ENCODE assay signal across 9 cellular contexts in the genomic region with DNA sequence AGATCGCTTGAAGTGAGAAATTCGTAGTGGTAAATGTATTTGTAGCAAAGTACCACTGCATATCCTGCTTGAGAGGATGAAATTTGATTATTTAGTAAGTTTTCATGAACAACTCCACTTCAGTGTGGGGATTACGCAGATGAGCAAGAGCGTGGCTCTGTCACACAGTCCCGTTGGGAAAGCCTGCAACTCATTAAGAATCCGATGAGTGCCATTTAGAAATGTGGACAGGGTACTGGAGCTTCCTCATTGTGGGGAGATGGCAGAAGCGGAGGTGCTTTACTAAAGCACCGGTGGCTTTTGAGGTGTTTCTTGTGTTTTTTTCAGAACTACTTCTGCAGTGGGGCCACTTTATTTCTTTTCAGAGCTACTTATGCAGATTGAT. TPM values are rescaled to one million over a fixed set of nuclear protein-coding genes. Genes with fewer than 3 reads are reported as not detected.
DNase-seq lines count a peak whose midpoint lies in the region; ATAC-seq and TF ChIP-seq lines count a peak whose summit lies in the region.
"Had no signal": no experiment of that assay in that cellular context is flagged by ENCODE, and none has a peak within 500 bp of the region (broad histone marks: within the 10 kb centered on the region; RNA-seq: fewer than 3 reads in every experiment).

No MANE protein-coding gene starts in this region.

- H3K27ac Mint-ChIP-seq in activated T-helper 1 cell treated with anti-CD3 and anti-CD28 coated beads, Interleukin-12 subunit alpha, Interleukin-12 subunit beta, Interleukin-2, Interleukin-4 antibody, amounts not matched to agents 30 ng/mL and 10 ng/mL and 1 ng/mL, durations not matched to agents 14 hours and 24 hours and 36 hours = peak overlapping the region; percentile 69
- H3K27ac Mint-ChIP-seq: activated naive CD4-positive, alpha-beta T cell treated with anti-CD3 and anti-CD28 coated beads, Interleukin-2, amount 50 U/mL, for 24 hours had no signal

- H3K4me3 Mint-ChIP-seq in activated T-cell treated with anti-CD3 and anti-CD28 coated beads, Interleukin-2, amount 50 U/mL, for 4 hours = peak overlapping the region; percentile 85
- H3K4me3 Mint-ChIP-seq in activated T-helper 1 cell treated with anti-CD3 and anti-CD28 coated beads, Interleukin-12 subunit alpha, Interleukin-12 subunit beta, Interleukin-2, Interleukin-4 antibody, amounts not matched to agents 30 ng/mL and 10 ng/mL and 1 ng/mL, durations not matched to agents 14 hours and 24 hours and 36 hours = peak overlapping the region; percentile 82

- H3K27ac ChIP-seq in lower lobe of right lung = peak overlapping the region; percentile 80

- intact Hi-C loops in activated T-helper 1 cell treated with anti-CD3 and anti-CD28 coated beads, Interleukin-12 subunit alpha, Interleukin-12 subunit beta, Interleukin-2, Interleukin-4 antibody, amounts not matched to agents 30 ng/mL and 10 ng/mL and 1 ng/mL, durations not matched to agents 14 hours and 24 hours and 36 hours (cut with micrococcal nuclease) = loop anchor here (2.0 to 5.0 kb wide), 3 partner anchors 17 to 1237 kb away; a partner anchor contains a TSS
- intact Hi-C loops in lower lobe of right lung (cut with DNase I) = no loop called here

- H3K36me3 Mint-ChIP-seq in activated T-cell treated with anti-CD3 and anti-CD28 coated beads, Interleukin-2, amount 50 U/mL, for 4 hours (ENCODE audit: insufficient read depth) = no peaks in the 10 kb centered on the region
- H3K36me3 Mint-ChIP-seq in activated T-helper 1 cell treated with anti-CD3 and anti-CD28 coated beads, Interleukin-12 subunit alpha, Interleukin-12 subunit beta, Interleukin-2, Interleukin-4 antibody, amounts not matched to agents 30 ng/mL and 10 ng/mL and 1 ng/mL, durations not matched to agents 14 hours and 24 hours and 36 hours (ENCODE audit: low read depth) = no peaks in the 10 kb centered on the region
- H3K36me3 Mint-ChIP-seq: activated naive CD4-positive, alpha-beta T cell treated with anti-CD3 and anti-CD28 coated beads, Interleukin-2, amount 50 U/mL, for 24 hours had no signal

- H3K27me3 Mint-ChIP-seq in activated T-cell treated with anti-CD3 and anti-CD28 coated beads, Interleukin-2, amount 50 U/mL, for 4 hours (ENCODE audit: low read depth) = peaks cover 37% of the 10 kb centered on the region
- H3K27me3 Mint-ChIP-seq in activated T-helper 1 cell treated with anti-CD3 and anti-CD28 coated beads, Interleukin-12 subunit alpha, Interleukin-12 subunit beta, Interleukin-2, Interleukin-4 antibody, amounts not matched to agents 30 ng/mL and 10 ng/mL and 1 ng/mL, durations not matched to agents 14 hours and 24 hours and 36 hours (ENCODE audit: insufficient read depth) = peaks cover 18% of the 10 kb centered on the region

- no peak for TF ChIP-seq CTCF in lower lobe of right lung (IDR thresholded peaks at IDR 0.05)

- no peaks in the 10 kb centered on the region for H3K9me3 ChIP-seq in lower lobe of right lung

- peaks cover 77% of the 10 kb centered on the region for H3K4me1 ChIP-seq in lower lobe of right lung

- no peaks in the 10 kb centered on the region for H3K36me3 ChIP-seq in lower lobe of right lung

- H3K9me3 Mint-ChIP-seq in activated T-cell treated with anti-CD3 and anti-CD28 coated beads, Interleukin-2, amount 50 U/mL, for 4 hours = no peaks in the 10 kb centered on the region
- H3K9me3 Mint-ChIP-seq in activated T-helper 1 cell treated with anti-CD3 and anti-CD28 coated beads, Interleukin-12 subunit alpha, Interleukin-12 subunit beta, Interleukin-2, Interleukin-4 antibody, amounts not matched to agents 30 ng/mL and 10 ng/mL and 1 ng/mL, durations not matched to agents 14 hours and 24 hours and 36 hours = no peaks in the 10 kb centered on the region
- H3K9me3 Mint-ChIP-seq: activated naive CD4-positive, alpha-beta T cell treated with anti-CD3 and anti-CD28 coated beads, Interleukin-2, amount 50 U/mL, for 24 hours had no signal

- DNase-seq in activated T-cell treated with anti-CD3 and anti-CD28 coated beads, Interleukin-2, amount 50 U/mL, for 4 hours = no peak
- DNase-seq in activated T-cell treated with anti-CD3 and anti-CD28 coated beads, Interleukin-2, amount 50 U/mL, for 1 hour = no peak
- DNase-seq in activated T-helper 1 cell treated with anti-CD3 and anti-CD28 coated beads, Interleukin-12 subunit alpha, Interleukin-12 subunit beta, Interleukin-2, Interleukin-4 antibody, amounts not matched to agents 30 ng/mL and 10 ng/mL and 1 ng/mL, durations not matched to agents 14 hours and 24 hours and 36 hours (ENCODE audit: low spot score) = no peak
- no peak for DNase-seq in lower lobe of right lung
- no peak for DNase-seq in NCI-H2107 (lab: John Stamatoyannopoulos, UW)
- no peak for DNase-seq in hippocampal formation (lab: John Stamatoyannopoulos, UW)
- no peak for DNase-seq in DMS114 treated with DMSO at 0.1 percent for 48 hours (lab: John Stamatoyannopoulos, UW; ENCODE audit: unreplicated experiment)

- H3K4me3 ChIP-seq in lower lobe of right lung = peak overlapping the region; percentile 73

- H3K4me1 Mint-ChIP-seq in activated T-cell treated with anti-CD3 and anti-CD28 coated beads, Interleukin-2, amount 50 U/mL, for 4 hours (ENCODE audit: low read depth) = peaks cover 47% of the 10 kb centered on the region
- peaks cover 75% of the 10 kb centered on the region for H3K4me1 Mint-ChIP-seq in activated T-helper 1 cell treated with anti-CD3 and anti-CD28 coated beads, Interleukin-12 subunit alpha, Interleukin-12 subunit beta, Interleukin-2, Interleukin-4 antibody, amounts not matched to agents 30 ng/mL and 10 ng/mL and 1 ng/mL, durations not matched to agents 14 hours and 24 hours and 36 hours (ENCODE audit: low read depth)

- peak; percentile 3 to 18 for ATAC-seq in activated T-cell treated with anti-CD3 and anti-CD28 coated beads, Interleukin-2, amount 50 U/mL, for 4 hours
- ATAC-seq in HG03025 (IDR thresholded peaks at IDR 0.05; ENCODE audit: low FRiP score, unreplicated experiment) (peak; percentile 10), lower lobe of right lung (no peak)

- H3K27me3 ChIP-seq in lower lobe of right lung (ENCODE audit: low read depth) = no peaks in the 10 kb centered on the region

RNA-seq across cellular contexts. Expression of a gene that starts 1.4 kb away (rescaled TPM):
- total RNA-seq in activated T-cell treated with anti-CD3 and anti-CD28 coated beads, Interleukin-2, amount 50 U/mL, for 4 hours = 1 to 10 TPM; 3.1 to 5.8 (median 4.1) TPM
- total RNA-seq in activated T-helper 1 cell treated with anti-CD3 and anti-CD28 coated beads, Interleukin-12 subunit alpha, Interleukin-12 subunit beta, Interleukin-2, Interleukin-4 antibody, amounts not matched to agents 30 ng/mL and 10 ng/mL and 1 ng/mL, durations not matched to agents 14 hours and 24 hours and 36 hours = 19.3 and 20.7 TPM in 2 replicates
- total RNA-seq in lower lobe of right lung = 124 TPM

Comparison
In these comparisons a context has a peak if more than half of its experiments do, and no peak if none do; other contexts are left out.
1. ATAC-seq: peak in activated T-cell treated with anti-CD3 and anti-CD28 coated beads, Interleukin-2, amount 50 U/mL, for 4 hours (2 of 2) and HG03025 (single experiment); none in lower lobe of right lung (0 of 2).